In genomic region chr4:128220286-128221235, GRCh38 we compare ENCODE assay signal across 8 cellular contexts.
DNase-seq lines count a peak whose midpoint lies in the region; ATAC-seq, FAIRE-seq and TF ChIP-seq lines count a peak whose summit lies in the region.

No MANE protein-coding gene starts in this region.

- FAIRE-seq in A549 (lab: Jason Lieb, UNC): no peak

- peak; percentile 85 to 86; a peak in 5 of 6 replicates for ATAC-seq in A549
- peak; percentile 65 for ATAC-seq in GM18499 (IDR thresholded peaks at IDR 0.05; ENCODE audit: insufficient read depth, unreplicated experiment)
- peak; percentile 83 for ATAC-seq in HG03175 (IDR thresholded peaks at IDR 0.05; ENCODE audit: unreplicated experiment)
- ATAC-seq in RWPE2 (ENCODE audit: low read depth): peak; percentile 80

- H3K27me3 ChIP-seq in RWPE2 (ENCODE audit: insufficient read depth, poor library complexity, severe bottlenecking): no peaks in the 10 kb centered on the region

- H3K4me1 ChIP-seq in A549 (peaks cover 6% of the 10 kb centered on the region; the same call in 2 of the 3 replicates), RWPE2 (ENCODE audit: insufficient read depth, poor library complexity, severe bottlenecking) (peaks cover 10% of the 10 kb centered on the region)

- no peak overlapping the region for H3K4me3 ChIP-seq in A549
- no peak overlapping the region for H3K4me3 ChIP-seq in RWPE2 (ENCODE audit: severe bottlenecking)

- H3K4me2 ChIP-seq in A549: no peak overlapping the region

- POLR2A ChIA-PET in A549 (lab: Yijun Ruan, JAX): no interaction called here

- WGBS in A549 (ENCODE audit: missing lambda C conversion rate): 29% methylated on average over 8 of the region's 8 CpGs

- TF ChIP-seq EP300 in A549 (IDR thresholded peaks at IDR 0.05): no peak

- no peaks in the 10 kb centered on the region for H3K9me3 ChIP-seq in A549
- H3K9me3 ChIP-seq in RWPE2 (ENCODE audit: severe bottlenecking): no peaks in the 10 kb centered on the region

- CTCF ChIA-PET in A549 (lab: Yijun Ruan, JAX): interaction anchor here (0.6 to 1.3 kb wide), 6 partner anchors 8 to 863 kb away, joined by 3 read pairs; no protein-coding TSS in a partner anchor

- DNase-seq in A549 (ENCODE audit: low read depth in 1 of 2, low spot score in 1 of 2) (peak; percentile 18 to 62), RWPE2 (ENCODE audit: low spot score) (no peak), glomerular visceral epithelial cell (ENCODE audit: extremely low spot score) (peak; percentile 66), NCI-H128 (lab: John Stamatoyannopoulos, UW; ENCODE audit: unreplicated experiment) (no peak)
- DNase-seq in activated CD4-positive, alpha-beta T cell treated with anti-CD3 and anti-CD28 coated beads, Interleukin-2, amount 50 U/mL, for 48 hours: no peak
- no peak for DNase-seq in stimulated activated CD4-positive, alpha-beta T cell treated with anti-CD3 and anti-CD28 coated beads, Interleukin-4, amount 100 ng/mL, for 24 hours

- peak overlapping the region in 1 of 2 experiments; percentile 55; a peak in 2 of 6 replicates for H3K27ac ChIP-seq in A549
- no peak overlapping the region for H3K27ac ChIP-seq in RWPE2 (ENCODE audit: poor library complexity, severe bottlenecking)

- TF ChIP-seq CTCF in A549 (IDR thresholded peaks at IDR 0.05): peak; percentile 47
- peak; percentile 64 for TF ChIP-seq CTCF in RWPE2 (IDR thresholded peaks at IDR 0.05; ENCODE audit: poor library complexity, severe bottlenecking)

- TF ChIP-seq RAD21 in A549 (conservative IDR thresholded peaks at IDR 0.05 in 1 of 2, IDR thresholded peaks at IDR 0.05 in 1 of 2): peak; percentile 49 to 55; a peak in 4 of 5 replicates

- H3K36me3 ChIP-seq in RWPE2 (ENCODE audit: low read depth): no peaks in the 10 kb centered on the region; the same call in 1 of the 2 replicates

- TF ChIP-seq POLR2A in A549 (IDR thresholded peaks at IDR 0.05; ENCODE audit: low read length): no peak

TF ChIP-seq in A549, 52 proteins besides CTCF, POLR2A, EP300 and RAD21:
- TF ChIP-seq HES2 (IDR thresholded peaks at IDR 0.05) (no peak), HDAC2 (IDR thresholded peaks at IDR 0.05) (no peak), FOXS1 (CRISPR knock-in tag; IDR thresholded peaks at IDR 0.05) (no peak), ESRRA (IDR thresholded peaks at IDR 0.05; ENCODE audit: borderline replicate concordance, low read length) (no peak), TFCP2L1 (CRISPR knock-in tag; IDR thresholded peaks at IDR 0.05) (no peak), CHD4 (IDR thresholded peaks at IDR 0.05; ENCODE audit: borderline replicate concordance) (no peak), SMC3 (IDR thresholded peaks at IDR 0.05) (peak; percentile 55)
- TF ChIP-seq, protein P1, sequence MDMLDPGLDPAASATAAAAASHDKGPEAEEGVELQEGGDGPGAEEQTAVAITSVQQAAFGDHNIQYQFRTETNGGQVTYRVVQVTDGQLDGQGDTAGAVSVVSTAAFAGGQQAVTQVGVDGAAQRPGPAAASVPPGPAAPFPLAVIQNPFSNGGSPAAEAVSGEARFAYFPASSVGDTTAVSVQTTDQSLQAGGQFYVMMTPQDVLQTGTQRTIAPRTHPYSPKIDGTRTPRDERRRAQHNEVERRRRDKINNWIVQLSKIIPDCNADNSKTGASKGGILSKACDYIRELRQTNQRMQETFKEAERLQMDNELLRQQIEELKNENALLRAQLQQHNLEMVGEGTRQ (IDR thresholded peaks at IDR 0.05): no peak

Comparison
In these comparisons a context has a peak if more than half of its experiments do, and no peak if none do; other contexts are left out.
1. DNase-seq: peak in A549 (2 of 2) and glomerular visceral epithelial cell (single experiment); none in RWPE2 (single experiment), activated CD4-positive, alpha-beta T cell treated with anti-CD3 and anti-CD28 coated beads, Interleukin-2, amount 50 U/mL, for 48 hours (0 of 2), stimulated activated CD4-positive, alpha-beta T cell treated with anti-CD3 and anti-CD28 coated beads, Interleukin-4, amount 100 ng/mL, for 24 hours (single experiment) and NCI-H128 (single experiment).
2. Peak in every context shown above with its lines, with median percentiles within 50 percentile points of each other: ATAC-seq.